Comparison of ENCODE assay signal across 2 cellular contexts in genomic region chrX:47284616-47285015, GRCh38.
TF ChIP-seq lines count a peak whose summit lies in the region.

No MANE protein-coding gene starts in this region.

TF ChIP-seq in HEK293T, 16 proteins besides CTCF, POLR2A, EP300 and RAD21:
- peak; percentile 95 for TF ChIP-seq ZNF384 (IDR thresholded peaks at IDR 0.05)

TF ChIP-seq in HepG2, 621 proteins besides CTCF, POLR2A, EP300 and RAD21:
- peak; percentile 62; the same call in 1 of the 2 replicates for TF ChIP-seq ZNF362 (CRISPR knock-in tag; IDR thresholded peaks at IDR 0.05; ENCODE audit: borderline replicate concordance)
